1 cellular context compared by ENCODE assay signal in genomic region chr20:37807901-37808751, GRCh38.
TF ChIP-seq lines count a peak whose summit lies in the region.

No MANE protein-coding gene starts in this region.

TF ChIP-seq in endothelial cell of umbilical vein, 7 proteins besides CTCF, POLR2A, EP300 and RAD21:
- TF ChIP-seq GATA2 (IDR thresholded peaks at IDR 0.05; ENCODE audit: insufficient read depth, insufficient read length, low read depth, low read length): no peak
- TF ChIP-seq MAX (IDR thresholded peaks at IDR 0.05; ENCODE audit: insufficient read depth, insufficient read length): no peak
- no peak for TF ChIP-seq FOS (IDR thresholded peaks at IDR 0.05; ENCODE audit: borderline replicate concordance, insufficient read depth, low read length)
TF ChIP-seq in endothelial cell of umbilical vein: peak in this region for 0.
